8 cellular contexts compared by ENCODE assay signal in genomic region chr1:111406325-111406768, GRCh38. TPM values are rescaled to one million over a fixed set of nuclear protein-coding genes. Genes with fewer than 3 reads are reported as not detected.
DNase-seq lines count a peak whose midpoint lies in the region; ATAC-seq and TF ChIP-seq lines count a peak whose summit lies in the region.

No MANE protein-coding gene starts in this region.

- H3K79me2 ChIP-seq in DOHH2 (ENCODE audit: control insufficient read depth, low read length): no peaks in the 10 kb centered on the region

- H3K4me1 ChIP-seq in DOHH2 (ENCODE audit: control insufficient read depth, low read length): peaks cover 42% of the 10 kb centered on the region
- peaks cover 8% of the 10 kb centered on the region for H3K4me1 ChIP-seq in thymus (ENCODE audit: control insufficient read depth, insufficient read depth, low read length)

- peak; percentile 79 for ATAC-seq in HG03575 (IDR thresholded peaks at IDR 0.05; ENCODE audit: extremely low read depth, insufficient number of reproducible peaks, low FRiP score, unreplicated experiment)

- no peaks in the 10 kb centered on the region for H3K27me3 ChIP-seq in DOHH2 (ENCODE audit: control insufficient read depth, low read length)
- no peaks in the 10 kb centered on the region for H3K27me3 ChIP-seq in thymus (ENCODE audit: control insufficient read depth, insufficient read depth)

- H3K9me3 ChIP-seq in DOHH2 (ENCODE audit: control insufficient read depth, insufficient read depth, low read length): no peaks in the 10 kb centered on the region
- H3K9me3 ChIP-seq in thymus (ENCODE audit: control insufficient read depth): no peaks in the 10 kb centered on the region

- WGBS in thymus: 1% methylated on average over 2 of the region's 2 CpGs

- H3K4me2 ChIP-seq in DOHH2 (ENCODE audit: low read length): peak overlapping the region; percentile 90

- peak overlapping the region; percentile 83 for H3K27ac ChIP-seq in DOHH2 (ENCODE audit: low read depth, low read length)
- H3K27ac ChIP-seq in thymus (ENCODE audit: low read depth): peak overlapping the region; percentile 53

- DNase-seq in GM20000 (ENCODE audit: low spot score): peak; percentile 57
- DNase-seq in activated CD4-positive, alpha-beta T cell treated with anti-CD3 and anti-CD28 coated beads, Interleukin-2, amount 50 U/mL, for 48 hours: peak; percentile 21 to 34
- peak; percentile 1 for DNase-seq in globus pallidus (ENCODE audit: low spot score)
- DNase-seq in pons (ENCODE audit: low spot score): no peak
- no peak for DNase-seq in inferior parietal cortex (ENCODE audit: extremely low spot score)

- no peak for TF ChIP-seq CTCF in DOHH2 (IDR thresholded peaks at IDR 0.05; ENCODE audit: low read depth, low read length, poor library complexity, severe bottlenecking)
- TF ChIP-seq CTCF in GM20000 (IDR thresholded peaks at IDR 0.05; ENCODE audit: extremely low read depth, missing control alignments): no peak

- peaks cover 11% of the 10 kb centered on the region for H3F3A ChIP-seq in DOHH2 (ENCODE audit: control insufficient read depth, insufficient read depth)

- no peaks in the 10 kb centered on the region for H3K36me3 ChIP-seq in DOHH2 (ENCODE audit: control insufficient read depth, low read length)
- no peaks in the 10 kb centered on the region for H3K36me3 ChIP-seq in thymus (ENCODE audit: control insufficient read depth, insufficient read depth)

- peak overlapping the region; percentile 66 for H3K4me3 ChIP-seq in DOHH2 (ENCODE audit: low read length)
- H3K4me3 ChIP-seq in thymus (ENCODE audit: low read length): no peak overlapping the region

- no peaks in the 10 kb centered on the region for H3K9me2 ChIP-seq in DOHH2 (replicated peaks; ENCODE audit: control insufficient read depth, low read length)

- H4K20me1 ChIP-seq in DOHH2 (ENCODE audit: control insufficient read depth, insufficient read depth, low read depth, low read length): no peaks in the 10 kb centered on the region

RNA-seq across cellular contexts. Expression of gene OVGP1, which starts 21.2 kb away (rescaled TPM):
- polyA plus RNA-seq in thymus: 6.7 TPM

RNA-seq across cellular contexts. Expression of gene WDR77, which starts 42.7 kb away (rescaled TPM):
- polyA plus RNA-seq in thymus: 29.6 TPM

RNA-seq across cellular contexts. Expression of gene ATP5PB, which starts 42.9 kb away (rescaled TPM):
- 311 TPM for polyA plus RNA-seq in thymus

Comparison
In these comparisons a context has a peak if more than half of its experiments do, and no peak if none do; other contexts are left out.
1. DNase-seq: peak in GM20000 (single experiment), activated CD4-positive, alpha-beta T cell treated with anti-CD3 and anti-CD28 coated beads, Interleukin-2, amount 50 U/mL, for 48 hours (2 of 2) and globus pallidus (single experiment); none in pons (single experiment) and inferior parietal cortex (single experiment).